ENCODE assay signal across 18 cellular contexts in genomic region chr17:72883351-72883750, GRCh38.
"Had no signal": no experiment of that assay in that cellular context is flagged by ENCODE, and none has a peak within 500 bp of the region (broad histone marks: within the 10 kb centered on the region; RNA-seq: fewer than 3 reads in every experiment).

No MANE protein-coding gene starts in this region.

- FAIRE-seq: endothelial cell of umbilical vein, islet of Langerhans, kidney had no signal

- H3K27me3 ChIP-seq: colonic mucosa, esophagus muscularis mucosa, foreskin keratinocyte, gastroesophageal sphincter, heart right ventricle, left lung had no signal

- ATAC-seq: foreskin keratinocyte, gastroesophageal sphincter, heart right ventricle, left cardiac atrium, left lung, left ventricle myocardium superior, lower lobe of right lung had no signal

- H3K4me3 ChIP-seq: colonic mucosa, esophagus muscularis mucosa, gastroesophageal sphincter, heart right ventricle, left lung, lower lobe of right lung had no signal

- DNase-seq: colonic mucosa; cortex of kidney; effector CD4-positive, alpha-beta T cell; effector memory CD4-positive, alpha-beta T cell; foreskin keratinocyte; glutamatergic neuron; heart right ventricle; kidney; kidney glomerular epithelial cell; left cardiac atrium; left lung; left ventricle myocardium superior; lower lobe of right lung; mesenchymal stem cell had no signal

- H3K27ac ChIP-seq: colonic mucosa, esophagus muscularis mucosa, foreskin keratinocyte, gastroesophageal sphincter, heart right ventricle, left lung, lower lobe of right lung had no signal
